8 cellular contexts compared by ENCODE assay signal in the genomic region with DNA sequence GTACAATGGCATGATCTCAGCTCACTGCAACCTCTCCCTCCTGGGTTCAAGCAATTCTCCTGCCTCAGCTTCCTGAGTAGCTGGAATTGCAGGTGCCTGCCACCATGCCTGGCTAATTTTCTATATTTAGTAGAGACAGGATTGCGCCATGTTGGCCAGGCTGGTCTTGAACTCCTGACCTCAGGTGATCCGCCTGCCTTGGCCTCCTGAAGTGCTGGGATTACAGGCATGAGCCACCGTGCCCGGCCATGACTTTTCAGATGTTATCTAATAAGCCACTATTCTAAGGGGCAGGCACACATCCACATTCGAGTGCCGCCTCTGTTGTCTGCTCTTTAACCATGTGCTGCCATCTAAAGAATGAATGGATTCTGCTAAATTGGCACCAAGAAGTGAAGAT. TPM values are rescaled to one million over a fixed set of nuclear protein-coding genes. Genes with fewer than 3 reads are reported as not detected.
A peak's percentile ranks its signal among the peaks of the same experiment; 100 is the strongest.
DNase-seq lines count a peak whose midpoint lies in the region; ATAC-seq and TF ChIP-seq lines count a peak whose summit lies in the region.
"Not testable (repeated sequence)": the region's sequence is repeated elsewhere in the genome, so short reads cannot be mapped to it uniquely, and the experiment has no call there.

No MANE protein-coding gene starts in this region.

- CTCF ChIA-PET in activated CD8-positive, alpha-beta T cell treated with anti-CD3 and anti-CD28 coated beads, Interleukin-2, amount 10 ng/mL, durations not matched to agents 7 days and 5 days (lab: Charles Lee); activated naive CD4-positive, alpha-beta T cell treated with anti-CD3 and anti-CD28 coated beads for 36 hours (lab: Charles Lee): not testable (repeated sequence)

- not testable (repeated sequence) for H2AFZ ChIP-seq in MM.1S (ENCODE audit: low read length)

- peaks cover 22% of the 10 kb centered on the region for H3K4me1 ChIP-seq in CD4-positive, CD25-positive, alpha-beta regulatory T cell (ENCODE audit: control insufficient read depth, insufficient read depth, low read length, poor library complexity, severe bottlenecking)
- not testable (repeated sequence) for H3K4me1 ChIP-seq in MM.1S (ENCODE audit: low read length)

- not testable (repeated sequence) for H4K20me1 ChIP-seq in MM.1S (ENCODE audit: insufficient read depth, low read length)

- H3K79me2 ChIP-seq in MM.1S (ENCODE audit: low read length): not testable (repeated sequence)

- intact Hi-C loops in activated naive CD4-positive, alpha-beta T cell treated with anti-CD3 and anti-CD28 coated beads for 36 hours (cut with micrococcal nuclease); natural killer cell (cut with micrococcal nuclease): not testable (repeated sequence)

- H3F3A ChIP-seq in MM.1S (ENCODE audit: insufficient read depth, low read length): not testable (repeated sequence)

- peaks cover 13 to 36% (median 22%) of the 10 kb centered on the region in 4 donors for H3K4me1 Mint-ChIP-seq in CD4-positive, CD25-positive, alpha-beta regulatory T cell
- peaks cover 17% of the 10 kb centered on the region for H3K4me1 Mint-ChIP-seq in T-helper 2 cell treated with Interferon-gamma antibody and Interleukin-4, amounts not matched to agents 5 μg/mL and 100 μg/mL, for 36 hours (ENCODE audit: low read depth)
- peaks cover 32% of the 10 kb centered on the region for H3K4me1 Mint-ChIP-seq in activated CD8-positive, alpha-beta T cell treated with anti-CD3 and anti-CD28 coated beads, Interleukin-2, amount 10 ng/mL, durations not matched to agents 7 days and 5 days (ENCODE audit: low read depth)
- peaks cover 24% of the 10 kb centered on the region for H3K4me1 Mint-ChIP-seq in activated naive CD4-positive, alpha-beta T cell treated with anti-CD3 and anti-CD28 coated beads for 36 hours (ENCODE audit: low read depth)
- H3K4me1 Mint-ChIP-seq in central memory CD8-positive, alpha-beta T cell: peaks cover 34% of the 10 kb centered on the region
- H3K4me1 Mint-ChIP-seq in natural killer cell: peaks cover 11 to 18% of the 10 kb centered on the region in 2 donors
- peaks cover 48% of the 10 kb centered on the region for H3K4me1 Mint-ChIP-seq in stimulated activated naive CD8-positive, alpha-beta T cell treated with anti-CD3 and anti-CD28 coated beads, Interleukin-15, Interleukin-2, amounts not matched to agents 100 ng/mL and 50 ng/mL, for 24 hours (ENCODE audit: low read depth)

- not testable (repeated sequence) for ATAC-seq in CD4-positive, CD25-positive, alpha-beta regulatory T cell (ENCODE audit: low read depth in 2 of 2); activated CD8-positive, alpha-beta T cell treated with anti-CD3 and anti-CD28 coated beads, Interleukin-2, amount 10 ng/mL, durations not matched to agents 7 days and 5 days; central memory CD8-positive, alpha-beta T cell (replicated peaks; ENCODE audit: extremely low read depth, poor library complexity, severe bottlenecking); natural killer cell

- POLR2A ChIA-PET in activated CD8-positive, alpha-beta T cell treated with anti-CD3 and anti-CD28 coated beads, Interleukin-2, amount 10 ng/mL, durations not matched to agents 7 days and 5 days (lab: Charles Lee): not testable (repeated sequence)

- not testable (repeated sequence) for H3K36me3 Mint-ChIP-seq in CD4-positive, CD25-positive, alpha-beta regulatory T cell; T-helper 2 cell treated with Interferon-gamma antibody and Interleukin-4, amounts not matched to agents 5 μg/mL and 100 μg/mL, for 36 hours (ENCODE audit: low read depth); activated CD8-positive, alpha-beta T cell treated with anti-CD3 and anti-CD28 coated beads, Interleukin-2, amount 10 ng/mL, durations not matched to agents 7 days and 5 days (ENCODE audit: low read depth); activated naive CD4-positive, alpha-beta T cell treated with anti-CD3 and anti-CD28 coated beads for 36 hours (ENCODE audit: low read depth); natural killer cell; stimulated activated naive CD8-positive, alpha-beta T cell treated with anti-CD3 and anti-CD28 coated beads, Interleukin-15, Interleukin-2, amounts not matched to agents 100 ng/mL and 50 ng/mL, for 24 hours (ENCODE audit: low read depth)
- H3K36me3 Mint-ChIP-seq in central memory CD8-positive, alpha-beta T cell (ENCODE audit: insufficient read depth): peaks cover 16% of the 10 kb centered on the region

- H3K36me3 ChIP-seq in CD4-positive, CD25-positive, alpha-beta regulatory T cell (ENCODE audit: control insufficient read depth, insufficient read depth, low read length); MM.1S (replicated peaks; ENCODE audit: insufficient read depth, low read length): not testable (repeated sequence)

- H3K9me3 ChIP-seq in CD4-positive, CD25-positive, alpha-beta regulatory T cell (ENCODE audit: control insufficient read depth in 2 of 2, low read length in 2 of 2); MM.1S (replicated peaks; ENCODE audit: insufficient read depth, low read length): not testable (repeated sequence)

- TF ChIP-seq CTCF in MM.1S (IDR thresholded peaks at IDR 0.05; ENCODE audit: low read length); natural killer cell (IDR thresholded peaks at IDR 0.05): not testable (repeated sequence)

- H3K27ac ChIP-seq in CD4-positive, CD25-positive, alpha-beta regulatory T cell (ENCODE audit: insufficient read depth, low read length, poor library complexity, severe bottlenecking): not testable (repeated sequence)
- peak overlapping the region; percentile 63 for H3K27ac ChIP-seq in MM.1S (ENCODE audit: low read length)

- not testable (repeated sequence) for DNase-seq in CD4-positive, CD25-positive, alpha-beta regulatory T cell; MM.1S; T-helper 2 cell treated with Interferon-gamma antibody and Interleukin-4, amounts not matched to agents 5 μg/mL and 100 μg/mL, for 36 hours (ENCODE audit: low spot score); activated CD8-positive, alpha-beta T cell treated with anti-CD3 and anti-CD28 coated beads, Interleukin-2, amount 10 ng/mL, durations not matched to agents 7 days and 5 days; activated naive CD4-positive, alpha-beta T cell treated with anti-CD3 and anti-CD28 coated beads for 36 hours; central memory CD8-positive, alpha-beta T cell (ENCODE audit: low spot score in 2 of 2); natural killer cell

- peak overlapping the region; percentile 38; the same call in 1 of the 2 replicates for H3K4me2 ChIP-seq in MM.1S (ENCODE audit: low read depth, low read length)

- H3K9me2 ChIP-seq in MM.1S (replicated peaks; ENCODE audit: insufficient read depth, low read length): not testable (repeated sequence)

- peak overlapping the region; percentile 67 to 88 (median 78) for H3K4me3 Mint-ChIP-seq in CD4-positive, CD25-positive, alpha-beta regulatory T cell
- H3K4me3 Mint-ChIP-seq in T-helper 2 cell treated with Interferon-gamma antibody and Interleukin-4, amounts not matched to agents 5 μg/mL and 100 μg/mL, for 36 hours: peak overlapping the region; percentile 70
- not testable (repeated sequence) for H3K4me3 Mint-ChIP-seq in activated CD8-positive, alpha-beta T cell treated with anti-CD3 and anti-CD28 coated beads, Interleukin-2, amount 10 ng/mL, durations not matched to agents 7 days and 5 days; activated naive CD4-positive, alpha-beta T cell treated with anti-CD3 and anti-CD28 coated beads for 36 hours
- peak overlapping the region; percentile 56 for H3K4me3 Mint-ChIP-seq in central memory CD8-positive, alpha-beta T cell
- H3K4me3 Mint-ChIP-seq in natural killer cell: peak overlapping the region; percentile 67
- peak overlapping the region; percentile 55 for H3K4me3 Mint-ChIP-seq in stimulated activated naive CD8-positive, alpha-beta T cell treated with anti-CD3 and anti-CD28 coated beads, Interleukin-15, Interleukin-2, amounts not matched to agents 100 ng/mL and 50 ng/mL, for 24 hours

- H3K27me3 ChIP-seq in CD4-positive, CD25-positive, alpha-beta regulatory T cell (ENCODE audit: control insufficient read depth, insufficient read depth, low read length); MM.1S (replicated peaks; ENCODE audit: insufficient read depth, low read length): not testable (repeated sequence)

- H3K9me3 Mint-ChIP-seq in CD4-positive, CD25-positive, alpha-beta regulatory T cell; T-helper 2 cell treated with Interferon-gamma antibody and Interleukin-4, amounts not matched to agents 5 μg/mL and 100 μg/mL, for 36 hours; activated CD8-positive, alpha-beta T cell treated with anti-CD3 and anti-CD28 coated beads, Interleukin-2, amount 10 ng/mL, durations not matched to agents 7 days and 5 days (ENCODE audit: insufficient read depth); activated naive CD4-positive, alpha-beta T cell treated with anti-CD3 and anti-CD28 coated beads for 36 hours; central memory CD8-positive, alpha-beta T cell; natural killer cell; stimulated activated naive CD8-positive, alpha-beta T cell treated with anti-CD3 and anti-CD28 coated beads, Interleukin-15, Interleukin-2, amounts not matched to agents 100 ng/mL and 50 ng/mL, for 24 hours: not testable (repeated sequence)

- peak overlapping the region; percentile 34; the same call in 1 of the 2 replicates for H3K9ac ChIP-seq in MM.1S (ENCODE audit: low read length)

- peak overlapping the region; percentile 69 for H3K4me3 ChIP-seq in CD4-positive, CD25-positive, alpha-beta regulatory T cell (ENCODE audit: low read depth, low read length)
- H3K4me3 ChIP-seq in MM.1S (ENCODE audit: low read length): not testable (repeated sequence)

- peak overlapping the region in 2 of 3 donors; percentile 82 to 92 for H3K27ac Mint-ChIP-seq in CD4-positive, CD25-positive, alpha-beta regulatory T cell
- H3K27ac Mint-ChIP-seq in T-helper 2 cell treated with Interferon-gamma antibody and Interleukin-4, amounts not matched to agents 5 μg/mL and 100 μg/mL, for 36 hours: peak overlapping the region; percentile 79
- H3K27ac Mint-ChIP-seq in activated CD8-positive, alpha-beta T cell treated with anti-CD3 and anti-CD28 coated beads, Interleukin-2, amount 10 ng/mL, durations not matched to agents 7 days and 5 days: peak overlapping the region; percentile 66
- H3K27ac Mint-ChIP-seq in activated naive CD4-positive, alpha-beta T cell treated with anti-CD3 and anti-CD28 coated beads for 36 hours: peak overlapping the region; percentile 26
- H3K27ac Mint-ChIP-seq in central memory CD8-positive, alpha-beta T cell (ENCODE audit: low read depth): peak overlapping the region; percentile 89
- peak overlapping the region; percentile 84 to 88 for H3K27ac Mint-ChIP-seq in natural killer cell
- H3K27ac Mint-ChIP-seq in stimulated activated naive CD8-positive, alpha-beta T cell treated with anti-CD3 and anti-CD28 coated beads, Interleukin-15, Interleukin-2, amounts not matched to agents 100 ng/mL and 50 ng/mL, for 24 hours: not testable (repeated sequence)

- H3K27me3 Mint-ChIP-seq in CD4-positive, CD25-positive, alpha-beta regulatory T cell: peaks cover 29% of the 10 kb centered on the region
- H3K27me3 Mint-ChIP-seq in T-helper 2 cell treated with Interferon-gamma antibody and Interleukin-4, amounts not matched to agents 5 μg/mL and 100 μg/mL, for 36 hours (ENCODE audit: low read depth): peaks cover 23% of the 10 kb centered on the region
- H3K27me3 Mint-ChIP-seq in activated CD8-positive, alpha-beta T cell treated with anti-CD3 and anti-CD28 coated beads, Interleukin-2, amount 10 ng/mL, durations not matched to agents 7 days and 5 days (ENCODE audit: low read depth): peaks cover 51% of the 10 kb centered on the region
- H3K27me3 Mint-ChIP-seq in activated naive CD4-positive, alpha-beta T cell treated with anti-CD3 and anti-CD28 coated beads for 36 hours (ENCODE audit: low read depth): not testable (repeated sequence)
- peaks cover 35% of the 10 kb centered on the region for H3K27me3 Mint-ChIP-seq in central memory CD8-positive, alpha-beta T cell
- peaks cover 21 to 28% of the 10 kb centered on the region in 2 donors for H3K27me3 Mint-ChIP-seq in natural killer cell (ENCODE audit: low read depth in 2 of 2)
- peaks cover 38% of the 10 kb centered on the region for H3K27me3 Mint-ChIP-seq in stimulated activated naive CD8-positive, alpha-beta T cell treated with anti-CD3 and anti-CD28 coated beads, Interleukin-15, Interleukin-2, amounts not matched to agents 100 ng/mL and 50 ng/mL, for 24 hours

RNA-seq across cellular contexts. Expression of a gene that starts 27.2 kb away (rescaled TPM):
- total RNA-seq in CD4-positive, CD25-positive, alpha-beta regulatory T cell: 34.9 TPM
- polyA plus RNA-seq in CD4-positive, CD25-positive, alpha-beta regulatory T cell: 1 to 10 TPM; 1.6 to 4.1 (median 3.4) TPM
- total RNA-seq in activated CD8-positive, alpha-beta T cell treated with anti-CD3 and anti-CD28 coated beads, Interleukin-2, amount 10 ng/mL, durations not matched to agents 7 days and 5 days: 10 to 100 TPM; 28.1 to 28.8 TPM
- 10 to 100 TPM; 26.0 to 28.3 TPM for total RNA-seq in activated naive CD4-positive, alpha-beta T cell treated with anti-CD3 and anti-CD28 coated beads for 36 hours
- total RNA-seq in natural killer cell: 10 to 100 TPM; 22.5 to 35.6 (median 34.7) TPM

RNA-seq across cellular contexts. Expression of a gene that starts 29.3 kb away (rescaled TPM):
- total RNA-seq in CD4-positive, CD25-positive, alpha-beta regulatory T cell: 71.9 TPM
- 10 to 100 TPM; 35.7 to 45.1 (median 38.7) TPM for polyA plus RNA-seq in CD4-positive, CD25-positive, alpha-beta regulatory T cell
- total RNA-seq in activated CD8-positive, alpha-beta T cell treated with anti-CD3 and anti-CD28 coated beads, Interleukin-2, amount 10 ng/mL, durations not matched to agents 7 days and 5 days: 10 to 100 TPM; 49.7 to 51.2 TPM
- 10 to 100 TPM; 25.2 to 33.8 TPM for total RNA-seq in activated naive CD4-positive, alpha-beta T cell treated with anti-CD3 and anti-CD28 coated beads for 36 hours
- total RNA-seq in natural killer cell: 10 to 100 TPM; 60.4 to 71.7 (median 66.1) TPM
